ENCODE assay signal across 8 cellular contexts in the genomic region with DNA sequence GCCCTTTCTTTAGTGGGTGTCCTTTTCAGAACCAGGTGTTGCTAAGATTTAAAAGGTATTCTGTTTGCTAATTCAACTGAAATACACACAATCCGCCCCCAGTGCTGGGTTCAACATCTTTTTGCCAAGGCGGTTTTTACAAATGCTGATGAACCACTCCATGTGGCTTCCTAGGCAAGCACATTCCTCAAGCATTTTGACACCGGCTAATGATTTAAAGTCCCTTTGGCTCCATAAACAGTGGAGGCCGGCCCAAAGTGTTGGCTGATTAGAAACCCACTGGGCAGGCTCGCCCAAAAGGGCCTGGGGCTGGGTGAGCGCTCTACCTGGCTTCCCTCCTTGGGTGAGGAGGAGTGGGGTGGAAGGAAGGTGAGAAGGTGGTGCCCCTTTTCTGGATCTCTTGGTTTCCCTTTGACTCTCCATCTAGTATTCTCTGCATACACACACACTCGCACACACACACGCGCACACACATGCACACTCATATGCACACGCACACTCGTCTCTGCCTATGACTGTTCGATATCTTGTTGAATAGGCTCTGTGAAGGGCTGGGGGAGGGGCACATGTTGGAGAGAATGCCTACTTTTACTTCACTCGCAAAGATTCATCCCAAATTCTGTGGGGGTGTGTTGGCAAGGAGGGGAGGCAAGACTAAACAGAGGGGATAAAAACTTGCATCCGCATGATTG.
A peak's percentile ranks its signal among the peaks of the same experiment; 100 is the strongest.
DNase-seq lines count a peak whose midpoint lies in the region; ATAC-seq and TF ChIP-seq lines count a peak whose summit lies in the region.

No MANE protein-coding gene starts in this region.

- ATAC-seq in IMR-90 (ENCODE audit: low read depth) (peak; percentile 18), HG02571 (IDR thresholded peaks at IDR 0.05; ENCODE audit: unreplicated experiment) (no peak)
- no peak for ATAC-seq in stimulated activated effector memory CD8-positive, alpha-beta T cell treated with anti-CD3 and anti-CD28 coated beads, Interleukin-12 subunit alpha, Interleukin-12 subunit beta, amount 100 ng/mL, for 72 hours

- H3K27ac ChIP-seq in IMR-90 (ENCODE audit: insufficient read depth, low read length): peak overlapping the region; percentile 14; the same call in 1 of the 2 replicates

- no peaks in the 10 kb centered on the region for H3K9me3 ChIP-seq in IMR-90 (ENCODE audit: control insufficient read depth, insufficient read depth, low read length)

- no peak overlapping the region for H3K56ac ChIP-seq in IMR-90 (ENCODE audit: extremely low read depth, insufficient read depth, low read length)

- no peaks in the 10 kb centered on the region for H3K36me3 Mint-ChIP-seq in activated naive CD8-positive, alpha-beta T cell
- H3K36me3 Mint-ChIP-seq in stimulated activated effector memory CD8-positive, alpha-beta T cell treated with anti-CD3 and anti-CD28 coated beads, Interleukin-12 subunit alpha, Interleukin-12 subunit beta, amount 100 ng/mL, for 72 hours: no peaks in the 10 kb centered on the region

- POLR2A ChIA-PET in IMR-90 (lab: Charles Lee; ENCODE audit: unreplicated experiment) (no interaction called here), GM10248 (lab: Yijun Ruan, JAX) (no interaction called here)

- peak overlapping the region; percentile 53 for H3K4me3 ChIP-seq in IMR-90 (ENCODE audit: insufficient read depth, low read depth, low read length)

- no peaks in the 10 kb centered on the region for H3K9me3 Mint-ChIP-seq in activated naive CD8-positive, alpha-beta T cell (ENCODE audit: low read depth)
- H3K9me3 Mint-ChIP-seq in stimulated activated effector memory CD8-positive, alpha-beta T cell treated with anti-CD3 and anti-CD28 coated beads, Interleukin-12 subunit alpha, Interleukin-12 subunit beta, amount 100 ng/mL, for 72 hours: no peaks in the 10 kb centered on the region

- H3K4me1 ChIP-seq in IMR-90 (ENCODE audit: control insufficient read depth, insufficient read depth, low read length): peaks cover 9% of the 10 kb centered on the region

- peak overlapping the region; percentile 53; the same call in 2 of the 3 replicates for H2BK15ac ChIP-seq in IMR-90 (ENCODE audit: low read depth, low read length)

- WGBS in IMR-90 (ENCODE audit: extremely low coverage in 2 of 2, insufficient read length in 1 of 2), 2 experiments: 53% methylated on average over 5 of the region's 14 CpGs; no CpG with 5 or more reads in 1 of the 2 experiments

- CTCF ChIA-PET in IMR-90 (lab: Yijun Ruan, JAX): no interaction called here
- CTCF ChIA-PET in GM10248 (lab: Yijun Ruan, JAX): interaction anchor here (0.7 to 1.1 kb wide), 5 partner anchors 14 to 291 kb away, joined by 3 read pairs; no protein-coding TSS in a partner anchor

- H3K9me1 ChIP-seq in IMR-90 (ENCODE audit: insufficient read depth, low read length): peaks cover 7% of the 10 kb centered on the region; the same call in 1 of the 2 replicates

- H4K8ac ChIP-seq in IMR-90 (ENCODE audit: low read depth in 2 of 2, low read length in 2 of 2): peak overlapping the region in 1 of 2 experiments; percentile 42; a peak in 1 of 4 replicates

- H2AFZ ChIP-seq in IMR-90 (replicated peaks; ENCODE audit: low read length, poor library complexity): peak overlapping the region; percentile 59

- H3K27me3 ChIP-seq in IMR-90 (ENCODE audit: control insufficient read depth, insufficient read depth, low read length): no peaks in the 10 kb centered on the region

- no peak overlapping the region for H3K18ac ChIP-seq in IMR-90 (ENCODE audit: low read depth, low read length)

- peak; percentile 12 for DNase-seq in IMR-90
- peak; percentile 45 for DNase-seq in iPS-NIHi11 (ENCODE audit: low spot score)
- peak in 1 of 2 donors; percentile 48 for DNase-seq in stimulated activated effector memory CD8-positive, alpha-beta T cell treated with anti-CD3 and anti-CD28 coated beads, Interleukin-12 subunit alpha, Interleukin-12 subunit beta, amount 100 ng/mL, for 72 hours (ENCODE audit: low spot score in 2 of 2)
- no peak for DNase-seq in C1 segment of cervical spinal cord (lab: John Stamatoyannopoulos, UW)
- DNase-seq in GM10248 (ENCODE audit: extremely low spot score): no peak
- no peak for DNase-seq in kidney glomerular epithelial cell (lab: John Stamatoyannopoulos, UW)

- no peaks in the 10 kb centered on the region for H3K36me3 ChIP-seq in IMR-90 (ENCODE audit: control insufficient read depth, insufficient read depth, low read length)

- no peak overlapping the region for H3K27ac Mint-ChIP-seq in activated naive CD8-positive, alpha-beta T cell
- no peak overlapping the region for H3K27ac Mint-ChIP-seq in stimulated activated effector memory CD8-positive, alpha-beta T cell treated with anti-CD3 and anti-CD28 coated beads, Interleukin-12 subunit alpha, Interleukin-12 subunit beta, amount 100 ng/mL, for 72 hours

- no peak overlapping the region for H2AK9ac ChIP-seq in IMR-90 (replicated peaks; ENCODE audit: low read depth, low read length, poor library complexity)

- peak overlapping the region; percentile 51; the same call in 1 of the 2 replicates for H3K4ac ChIP-seq in IMR-90 (ENCODE audit: low read depth, low read length)

- no peaks in the 10 kb centered on the region for H4K20me1 ChIP-seq in IMR-90 (ENCODE audit: insufficient read depth, low read length)

- H2BK5ac ChIP-seq in IMR-90 (ENCODE audit: low read depth, low read length, poor library complexity, severe bottlenecking): no peak overlapping the region

- H3K4me2 ChIP-seq in IMR-90 (ENCODE audit: low read depth, low read length): peak overlapping the region; percentile 80

- no peak for TF ChIP-seq RAD21 in IMR-90 (IDR thresholded peaks at IDR 0.05; ENCODE audit: low read length)

- peak overlapping the region; percentile 89 for H2AK5ac ChIP-seq in IMR-90 (ENCODE audit: low read depth, low read length)

- peak overlapping the region; percentile 21; the same call in 1 of the 2 replicates for H2BK20ac ChIP-seq in IMR-90 (ENCODE audit: low read depth, low read length)

- peak overlapping the region; percentile 72 for H3K9ac ChIP-seq in IMR-90 (ENCODE audit: low read depth, low read length)

- TF ChIP-seq CTCF in IMR-90 (conservative IDR thresholded peaks at IDR 0.05; ENCODE audit: low read depth, low read length) (no peak), GM10248 (IDR thresholded peaks at IDR 0.05; ENCODE audit: control extremely low read depth, extremely low read depth, low read depth, missing control alignments) (no peak)

- H3K4me1 Mint-ChIP-seq in activated naive CD8-positive, alpha-beta T cell (ENCODE audit: low read depth): peaks cover 12% of the 10 kb centered on the region
- peaks cover 10% of the 10 kb centered on the region for H3K4me1 Mint-ChIP-seq in stimulated activated effector memory CD8-positive, alpha-beta T cell treated with anti-CD3 and anti-CD28 coated beads, Interleukin-12 subunit alpha, Interleukin-12 subunit beta, amount 100 ng/mL, for 72 hours

- H3K79me1 ChIP-seq in IMR-90 (ENCODE audit: low read depth in 1 of 2, low read length in 2 of 2): peaks cover 0 to 4% of the 10 kb centered on the region in 2 experiments; a peak in 1 of 4 replicates

- peaks cover 2% of the 10 kb centered on the region for H3K27me3 Mint-ChIP-seq in activated naive CD8-positive, alpha-beta T cell

- 0 out of 2 replicates have a peak overlapping the region, but pooled peaks have one; percentile 16 for H3K23ac ChIP-seq in IMR-90 (ENCODE audit: low read depth, low read length)

- dilution Hi-C loops in IMR-90 (cut with HindIII; ENCODE audit: low sequenced_read_pairs, unreplicated experiment): no loop called here

- peak overlapping the region; percentile 64 for H2BK120ac ChIP-seq in IMR-90 (ENCODE audit: low read depth, low read length)

- no TSS peak for BruUV-seq in IMR-90 (replicated peaks; lab: Mats Ljungman, UMichigan)

- TF ChIP-seq POLR2A in IMR-90 (IDR thresholded peaks at IDR 0.05; ENCODE audit: low read depth, low read length): no peak

- no peak overlapping the region for H3K14ac ChIP-seq in IMR-90 (replicated peaks; ENCODE audit: low read depth, low read length)

- H4K91ac ChIP-seq in IMR-90 (ENCODE audit: insufficient read depth, low read depth, low read length): no peak overlapping the region

- H4K5ac ChIP-seq in IMR-90 (ENCODE audit: low read depth, low read length): no peak overlapping the region

- intact Hi-C loops in IMR-90 (cut with micrococcal nuclease): loop anchor here (1.0 to 5.0 kb wide), 7 partner anchors 104 to 292 kb away; no protein-coding TSS in a partner anchor

- peak overlapping the region; percentile 85 for H3K4me3 Mint-ChIP-seq in activated naive CD8-positive, alpha-beta T cell
- H3K4me3 Mint-ChIP-seq in stimulated activated effector memory CD8-positive, alpha-beta T cell treated with anti-CD3 and anti-CD28 coated beads, Interleukin-12 subunit alpha, Interleukin-12 subunit beta, amount 100 ng/mL, for 72 hours: peak overlapping the region; percentile 60

- in situ Hi-C loops in IMR-90 (cut with MboI; ENCODE audit: low sequenced_read_pairs): loop anchor here (5.0 kb wide), 1 partner anchor 234 kb away; no protein-coding TSS in a partner anchor

TF ChIP-seq in IMR-90, 13 proteins besides CTCF, POLR2A, EP300 and RAD21 (continues in another document):
- TF ChIP-seq RFX5 (IDR thresholded peaks at IDR 0.05; ENCODE audit: low read depth, low read length) (no peak), MAFK (IDR thresholded peaks at IDR 0.05; ENCODE audit: low read depth, low read length) (no peak), BHLHE40 (IDR thresholded peaks at IDR 0.05; ENCODE audit: low read depth, low read length) (no peak), CEBPB (IDR thresholded peaks at IDR 0.05; ENCODE audit: low read depth, low read length) (no peak), MAZ (IDR thresholded peaks at IDR 0.05; ENCODE audit: borderline replicate concordance, low read depth, low read length) (no peak), FOS (IDR thresholded peaks at IDR 0.05; ENCODE audit: low read depth, low read length) (no peak), SMC3 (IDR thresholded peaks at IDR 0.05; ENCODE audit: low read depth, low read length) (no peak), NFE2L2 (IDR thresholded peaks at IDR 0.05; ENCODE audit: low read depth, low read length) (no peak), RCOR1 (IDR thresholded peaks at IDR 0.05; ENCODE audit: insufficient replicate concordance, low read length) (no peak), MXI1 (IDR thresholded peaks at IDR 0.05; ENCODE audit: borderline replicate concordance, low read depth, low read length) (no peak)
- TF ChIP-seq, protein P1, sequence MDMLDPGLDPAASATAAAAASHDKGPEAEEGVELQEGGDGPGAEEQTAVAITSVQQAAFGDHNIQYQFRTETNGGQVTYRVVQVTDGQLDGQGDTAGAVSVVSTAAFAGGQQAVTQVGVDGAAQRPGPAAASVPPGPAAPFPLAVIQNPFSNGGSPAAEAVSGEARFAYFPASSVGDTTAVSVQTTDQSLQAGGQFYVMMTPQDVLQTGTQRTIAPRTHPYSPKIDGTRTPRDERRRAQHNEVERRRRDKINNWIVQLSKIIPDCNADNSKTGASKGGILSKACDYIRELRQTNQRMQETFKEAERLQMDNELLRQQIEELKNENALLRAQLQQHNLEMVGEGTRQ (IDR thresholded peaks at IDR 0.05; ENCODE audit: low read depth, low read length): no peak

Comparison
In these comparisons a context has a peak if more than half of its experiments do, and no peak if none do; other contexts are left out.
1. DNase-seq: peak in IMR-90 (single experiment) and iPS-NIHi11 (single experiment); none in C1 segment of cervical spinal cord (0 of 14), GM10248 (single experiment) and kidney glomerular epithelial cell (single experiment).